Comparison of ENCODE assay signal across 3 cellular contexts in genomic region chr10:46907186-46907585, GRCh38. TPM values are rescaled to one million over a fixed set of nuclear protein-coding genes. Genes with fewer than 3 reads are reported as not detected.
"Had no signal": no experiment of that assay in that cellular context is flagged by ENCODE, and none has a peak within 500 bp of the region (broad histone marks: within the 10 kb centered on the region; RNA-seq: fewer than 3 reads in every experiment).

No MANE protein-coding gene starts in this region.

RNA-seq across cellular contexts. Expression of gene PTPN20, which starts 4.0 kb away (rescaled TPM):
- total RNA-seq: smooth muscle cell had no signal
- polyA plus RNA-seq: hepatocyte, neural cell, smooth muscle cell had no signal
